Comparison of ENCODE assay signal across 24 cellular contexts in genomic region chr4:7503597-7503996, GRCh38.
"Had no signal": no experiment of that assay in that cellular context is flagged by ENCODE, and none has a peak within 500 bp of the region (broad histone marks: within the 10 kb centered on the region; RNA-seq: fewer than 3 reads in every experiment).

No MANE protein-coding gene starts in this region.

- H3K4me1 Mint-ChIP-seq: activated naive CD8-positive, alpha-beta T cell treated with anti-CD3 and anti-CD28 coated beads for 36 hours had no signal

- H3K4me3 Mint-ChIP-seq: activated naive CD8-positive, alpha-beta T cell treated with anti-CD3 and anti-CD28 coated beads for 36 hours; brain; naive B cell had no signal

- DNase-seq: activated CD4-positive, alpha-beta T cell treated with anti-CD3 and anti-CD28 coated beads for 48 hours; activated CD4-positive, alpha-beta T cell treated with anti-CD3 and anti-CD28 coated beads, Interleukin-2, amount 50 U/mL, for 48 hours; activated CD8-positive, alpha-beta memory T cell treated with anti-CD3 and anti-CD28 coated beads for 24 hours; activated effector memory CD4-positive, alpha-beta T cell treated with Interleukin-2 at 50 U/mL for 16 hours; activated naive CD4-positive, alpha-beta T cell treated with Interleukin-2 at 50 U/mL for 16 hours; activated naive CD8-positive, alpha-beta T cell treated with anti-CD3 and anti-CD28 coated beads for 36 hours; adrenal gland; aorta; cerebellar nuclear complex; colonic mucosa; effector memory CD4-positive, alpha-beta T cell; erythroblast; gastrocnemius medialis; islet precursor cell; left ventricle myocardium superior; naive B cell; occipital lobe; stimulated activated naive CD4-positive, alpha-beta T cell; T1000; transverse colon; WERI-Rb-1 had no signal

- ATAC-seq: activated CD4-positive, CD25-positive, alpha-beta regulatory T cell treated with anti-CD3 and anti-CD28 coated beads, Interleukin-2, amount 50 U/mL, for 24 hours; gastrocnemius medialis; left ventricle myocardium superior; psoas muscle had no signal

- H3K9me3 Mint-ChIP-seq: activated naive CD8-positive, alpha-beta T cell treated with anti-CD3 and anti-CD28 coated beads for 36 hours; naive B cell had no signal

- H3K27ac Mint-ChIP-seq: activated naive CD8-positive, alpha-beta T cell treated with anti-CD3 and anti-CD28 coated beads for 36 hours; naive B cell had no signal

- H3K36me3 Mint-ChIP-seq: activated naive CD8-positive, alpha-beta T cell treated with anti-CD3 and anti-CD28 coated beads for 36 hours; brain; naive B cell had no signal
